34 cellular contexts compared by ENCODE assay signal in the genomic region with DNA sequence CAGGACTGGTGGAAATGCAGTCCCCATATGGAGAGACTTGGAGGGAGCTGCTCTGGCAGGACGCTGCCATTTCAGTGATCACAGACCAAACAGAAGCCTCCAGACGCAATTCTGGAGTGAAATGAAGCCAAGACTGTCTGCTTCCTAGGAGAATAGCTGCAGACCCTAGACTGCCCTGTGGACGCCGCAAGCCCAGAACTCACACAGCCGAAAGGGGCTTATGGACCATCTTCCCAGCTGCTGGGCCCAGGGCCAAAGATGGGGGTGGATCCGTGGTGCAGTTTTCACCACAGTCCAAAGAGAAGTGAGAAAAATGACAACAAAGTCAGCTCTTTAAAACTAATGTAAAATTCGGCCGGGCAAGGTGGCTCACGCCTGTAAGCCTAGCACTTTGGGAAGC.
"Had no signal": no experiment of that assay in that cellular context is flagged by ENCODE, and none has a peak within 500 bp of the region (broad histone marks: within the 10 kb centered on the region; RNA-seq: fewer than 3 reads in every experiment).

No MANE protein-coding gene starts in this region.

- H3K9me3 ChIP-seq: MG63 had no signal

- DNase-seq: Karpas-422, Kasumi-1, MG63, MM.1S, MV-4-11, NCI-H1048, NCI-H1092, NCI-H1092 treated with DMSO at 0.1 percent for 48 hours, NCI-H1105, NCI-H1105 treated with DMSO at 0.1 percent for 48 hours, NCI-H1417, NCI-H1417 treated with DMSO at 0.1 percent for 48 hours, NCI-H1436, NCI-H1436 treated with DMSO at 0.1 percent for 48 hours, NCI-H146, NCI-H1694, NCI-H1694 treated with DMSO at 0.1 percent for 48 hours, NCI-H187, NCI-H187 treated with DMSO at 0.1 percent for 48 hours, NCI-H1930, NCI-H2029, NCI-H2029 treated with DMSO at 0.1 percent for 48 hours, NCI-H2081, NCI-H2081 treated with DMSO at 0.1 percent for 48 hours, NCI-H2107, NCI-H2171, NCI-H2171 treated with DMSO at 0.1 percent for 48 hours, NCI-H2227 treated with DMSO at 0.1 percent for 48 hours, NCI-H226, NCI-H345, NCI-H446, NCI-H446 treated with DMSO at 0.1 percent for 48 hours, NCI-H510A, NCI-H510A treated with DMSO at 0.1 percent for 48 hours had no signal

- H3K36me3 ChIP-seq: MG63 had no signal

- H3K27me3 ChIP-seq: MG63 had no signal

- H3K4me3 ChIP-seq: MG63 had no signal
